15 cellular contexts compared by ENCODE assay signal in the genomic region with DNA sequence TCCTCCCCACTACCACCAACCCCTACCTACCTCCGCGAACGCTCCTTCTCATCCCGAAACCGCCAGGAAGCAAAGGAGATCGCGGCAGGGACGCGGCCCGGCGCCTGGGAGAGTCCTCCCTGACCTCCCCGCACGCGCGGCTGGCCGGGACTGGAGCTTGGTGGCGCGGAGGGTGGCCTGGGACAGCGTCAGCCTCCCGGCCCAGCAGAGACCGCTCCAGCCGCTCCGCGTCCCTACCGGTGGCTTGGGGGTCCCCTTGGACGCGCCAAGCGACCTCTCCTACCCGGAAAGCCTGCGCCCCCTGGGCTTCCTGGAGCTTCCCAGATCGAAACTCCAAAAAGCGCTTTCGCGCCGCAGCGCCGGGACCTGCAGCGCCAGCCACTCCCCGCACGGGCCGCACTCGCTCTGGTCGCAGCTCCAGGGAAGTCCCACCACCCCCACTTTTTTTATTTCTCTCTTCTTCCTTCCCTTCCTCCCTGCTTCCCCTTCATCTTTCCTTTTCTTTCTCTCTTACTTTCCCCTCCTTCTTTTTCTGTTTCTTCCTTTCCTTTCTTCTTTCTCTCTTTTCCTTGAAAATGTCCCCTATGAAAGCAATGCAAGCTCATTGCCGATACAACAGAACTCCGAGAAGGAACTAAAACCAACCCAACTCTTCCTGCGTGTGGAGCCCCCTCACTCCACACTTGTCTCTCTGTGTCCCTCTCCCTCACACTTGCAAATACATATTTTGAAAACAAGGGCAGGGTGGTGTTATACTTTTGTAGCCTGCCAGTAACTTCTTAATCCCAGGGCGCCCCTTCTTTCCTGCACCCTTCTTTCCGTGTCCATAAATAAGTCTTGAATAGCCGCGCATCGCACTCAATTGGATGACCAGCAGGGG. TPM values are rescaled to one million over a fixed set of nuclear protein-coding genes. Genes with fewer than 3 reads are reported as not detected.
DNase-seq lines count a peak whose midpoint lies in the region; ATAC-seq and TF ChIP-seq lines count a peak whose summit lies in the region.
"Had no signal": no experiment of that assay in that cellular context is flagged by ENCODE, and none has a peak within 500 bp of the region (broad histone marks: within the 10 kb centered on the region; RNA-seq: fewer than 3 reads in every experiment).

No MANE protein-coding gene starts in this region.

- peak overlapping the region; percentile 54; the same call in 1 of the 2 replicates for H3K4me3 ChIP-seq in iPS-20b (ENCODE audit: low read length)

- intact Hi-C loops in activated T-helper 1 cell treated with anti-CD3 and anti-CD28 coated beads, Interleukin-12 subunit alpha, Interleukin-12 subunit beta, Interleukin-2, Interleukin-4 antibody, amounts not matched to agents 30 ng/mL and 10 ng/mL and 1 ng/mL, durations not matched to agents 14 hours and 24 hours and 36 hours (cut with micrococcal nuclease), result loop anchor here (10.0 kb wide), 1 partner anchor 110 kb away; no protein-coding TSS in a partner anchor

- H3K27ac ChIP-seq in iPS-20b (ENCODE audit: low read length), result no peak overlapping the region
- H3K27ac ChIP-seq: 22Rv1 had no signal

- no peak; the same call in 1 of the 2 replicates for TF ChIP-seq CTCF in HFFc6 (IDR thresholded peaks at IDR 0.05)

- H3K36me3 Mint-ChIP-seq in activated T-helper 1 cell treated with anti-CD3 and anti-CD28 coated beads, Interleukin-12 subunit alpha, Interleukin-12 subunit beta, Interleukin-2, Interleukin-4 antibody, amounts not matched to agents 30 ng/mL and 10 ng/mL and 1 ng/mL, durations not matched to agents 14 hours and 24 hours and 36 hours (ENCODE audit: low read depth), result peaks cover 11% of the 10 kb centered on the region
- no peaks in the 10 kb centered on the region for H3K36me3 Mint-ChIP-seq in HFFc6 (ENCODE audit: low read depth)

- H3K27me3 ChIP-seq in iPS-20b (ENCODE audit: insufficient read depth, low read length), result peaks cover 93% of the 10 kb centered on the region

- ATAC-seq in HG03469 (IDR thresholded peaks at IDR 0.05; ENCODE audit: unreplicated experiment) (no peak), GM21367 (IDR thresholded peaks at IDR 0.05; ENCODE audit: unreplicated experiment) (no peak)

- no peaks in the 10 kb centered on the region for H3K4me1 Mint-ChIP-seq in activated T-helper 1 cell treated with anti-CD3 and anti-CD28 coated beads, Interleukin-12 subunit alpha, Interleukin-12 subunit beta, Interleukin-2, Interleukin-4 antibody, amounts not matched to agents 30 ng/mL and 10 ng/mL and 1 ng/mL, durations not matched to agents 14 hours and 24 hours and 36 hours (ENCODE audit: low read depth)
- H3K4me1 Mint-ChIP-seq in HFFc6 (ENCODE audit: low read depth), result no peaks in the 10 kb centered on the region

- DNase-seq in DMS 273 (lab: John Stamatoyannopoulos, UW; ENCODE audit: unreplicated experiment) (peak; percentile 41), DMS 273 treated with DMSO at 0.1 percent for 48 hours (lab: John Stamatoyannopoulos, UW) (no peak), retina (peak; percentile 72), HFFc6 (no peak)
- DNase-seq in activated T-helper 1 cell treated with anti-CD3 and anti-CD28 coated beads, Interleukin-12 subunit alpha, Interleukin-12 subunit beta, Interleukin-2, Interleukin-4 antibody, amounts not matched to agents 30 ng/mL and 10 ng/mL and 1 ng/mL, durations not matched to agents 14 hours and 24 hours and 36 hours (ENCODE audit: low spot score), result no peak
- DNase-seq: activated CD4-positive, alpha-beta memory T cell treated with anti-CD3 and anti-CD28 coated beads for 36 hours; activated naive CD4-positive, alpha-beta T cell treated with anti-CD3 and anti-CD28 coated beads for 36 hours; HCEC 1CT; KBM-7; NCI-H187 treated with DMSO at 0.1 percent for 48 hours had no signal

- H3K4me3 Mint-ChIP-seq in activated T-helper 1 cell treated with anti-CD3 and anti-CD28 coated beads, Interleukin-12 subunit alpha, Interleukin-12 subunit beta, Interleukin-2, Interleukin-4 antibody, amounts not matched to agents 30 ng/mL and 10 ng/mL and 1 ng/mL, durations not matched to agents 14 hours and 24 hours and 36 hours, result no peak overlapping the region
- no peak overlapping the region for H3K4me3 Mint-ChIP-seq in HFFc6
- H3K4me3 Mint-ChIP-seq: activated CD4-positive, alpha-beta memory T cell treated with anti-CD3 and anti-CD28 coated beads for 36 hours; activated naive CD4-positive, alpha-beta T cell treated with anti-CD3 and anti-CD28 coated beads for 36 hours had no signal

- peaks cover 5% of the 10 kb centered on the region; the same call in 1 of the 2 replicates for H3K4me1 ChIP-seq in iPS-20b (ENCODE audit: insufficient read depth, low read length)

- peaks cover 18% of the 10 kb centered on the region for H3K9me3 ChIP-seq in iPS-20b (ENCODE audit: insufficient read depth, low read depth, low read length)

- no peaks in the 10 kb centered on the region for H3K36me3 ChIP-seq in iPS-20b (ENCODE audit: insufficient read depth, low read depth, low read length)

- H3K9ac ChIP-seq in iPS-20b (ENCODE audit: low read depth, low read length), result no peak overlapping the region

- peak overlapping the region; percentile 67 for H3K27ac Mint-ChIP-seq in activated T-helper 1 cell treated with anti-CD3 and anti-CD28 coated beads, Interleukin-12 subunit alpha, Interleukin-12 subunit beta, Interleukin-2, Interleukin-4 antibody, amounts not matched to agents 30 ng/mL and 10 ng/mL and 1 ng/mL, durations not matched to agents 14 hours and 24 hours and 36 hours
- no peak overlapping the region for H3K27ac Mint-ChIP-seq in HFFc6
- H3K27ac Mint-ChIP-seq: activated CD4-positive, alpha-beta memory T cell treated with anti-CD3 and anti-CD28 coated beads for 36 hours; activated naive CD4-positive, alpha-beta T cell treated with anti-CD3 and anti-CD28 coated beads for 36 hours had no signal

- H3K27me3 Mint-ChIP-seq in activated T-helper 1 cell treated with anti-CD3 and anti-CD28 coated beads, Interleukin-12 subunit alpha, Interleukin-12 subunit beta, Interleukin-2, Interleukin-4 antibody, amounts not matched to agents 30 ng/mL and 10 ng/mL and 1 ng/mL, durations not matched to agents 14 hours and 24 hours and 36 hours (ENCODE audit: insufficient read depth), result peaks cover 55% of the 10 kb centered on the region
- peaks cover 31% of the 10 kb centered on the region for H3K27me3 Mint-ChIP-seq in HFFc6 (ENCODE audit: insufficient read depth)

- peaks cover 13% of the 10 kb centered on the region for H3K9me3 Mint-ChIP-seq in activated T-helper 1 cell treated with anti-CD3 and anti-CD28 coated beads, Interleukin-12 subunit alpha, Interleukin-12 subunit beta, Interleukin-2, Interleukin-4 antibody, amounts not matched to agents 30 ng/mL and 10 ng/mL and 1 ng/mL, durations not matched to agents 14 hours and 24 hours and 36 hours
- peaks cover 15% of the 10 kb centered on the region for H3K9me3 Mint-ChIP-seq in HFFc6

RNA-seq across cellular contexts. Expression of a gene that starts 3.8 kb away (rescaled TPM):
- total RNA-seq in activated T-helper 1 cell treated with anti-CD3 and anti-CD28 coated beads, Interleukin-12 subunit alpha, Interleukin-12 subunit beta, Interleukin-2, Interleukin-4 antibody, amounts not matched to agents 30 ng/mL and 10 ng/mL and 1 ng/mL, durations not matched to agents 14 hours and 24 hours and 36 hours, result not detected in 2 replicates
- total RNA-seq in HFFc6 (2021; fragmentation: NEBNext Ultra II Directional; extraction: Animal tissue kit (Norgen Biotek cat#: 25700)), result not detected
- total RNA-seq: activated CD4-positive, alpha-beta memory T cell treated with anti-CD3 and anti-CD28 coated beads for 36 hours; activated naive CD4-positive, alpha-beta T cell treated with anti-CD3 and anti-CD28 coated beads for 36 hours; lung microvascular endothelial cell had no signal

Comparison
In these comparisons a context has a peak if more than half of its experiments do, and no peak if none do; other contexts are left out.
1. DNase-seq: peak in DMS 273 (single experiment) and retina (single experiment); none in DMS 273 treated with DMSO at 0.1 percent for 48 hours (single experiment), activated T-helper 1 cell treated with anti-CD3 and anti-CD28 coated beads, Interleukin-12 subunit alpha, Interleukin-12 subunit beta, Interleukin-2, Interleukin-4 antibody, amounts not matched to agents 30 ng/mL and 10 ng/mL and 1 ng/mL, durations not matched to agents 14 hours and 24 hours and 36 hours (single experiment) and HFFc6 (single experiment).